In genomic region chr6:150005761-150006651, GRCh38 we compare ENCODE assay signal across 9 cellular contexts. TPM values are rescaled to one million over a fixed set of nuclear protein-coding genes. Genes with fewer than 3 reads are reported as not detected.
DNase-seq lines count a peak whose midpoint lies in the region; ATAC-seq, FAIRE-seq and TF ChIP-seq lines count a peak whose summit lies in the region.
"Had no signal": no experiment of that assay in that cellular context is flagged by ENCODE, and none has a peak within 500 bp of the region (broad histone marks: within the 10 kb centered on the region; RNA-seq: fewer than 3 reads in every experiment).

No MANE protein-coding gene starts in this region.

- FAIRE-seq in astrocyte (lab: Jason Lieb, UNC) (no peak), frontal cortex (lab: Jason Lieb, UNC) (no peak)

- H3K27ac ChIP-seq in astrocyte (ENCODE audit: low read depth, low read length) (no peak overlapping the region), right lobe of liver (no peak overlapping the region), thoracic aorta (no peak overlapping the region)

- peak overlapping the region; percentile 83 for H2AFZ ChIP-seq in astrocyte (ENCODE audit: low read depth, low read length)

- ATAC-seq in right lobe of liver (no peak), thoracic aorta (ENCODE audit: insufficient number of reproducible peaks, low FRiP score, low read depth) (no peak), GM21423 (IDR thresholded peaks at IDR 0.05; ENCODE audit: unreplicated experiment) (no peak)

- peak; percentile 37 for DNase-seq in activated T-cell treated with anti-CD3 and anti-CD28 coated beads, Interleukin-2, amount 50 U/mL, for 24 hours
- DNase-seq in activated T-cell treated with anti-CD3 and anti-CD28 coated beads, Interleukin-2, amount 50 U/mL, for 1 hour = no peak
- DNase-seq in astrocyte (ENCODE audit: low read depth) = no peak
- DNase-seq in right lobe of liver = no peak
- DNase-seq in thoracic aorta (ENCODE audit: low spot score) = no peak
- no peak for DNase-seq in activated CD4-positive, CD25-positive, alpha-beta regulatory T cell (lab: John Stamatoyannopoulos, UW)
- DNase-seq in frontal cortex (ENCODE audit: low spot score in 2 of 2) = no peak

- H3K9me3 ChIP-seq in astrocyte (ENCODE audit: insufficient read depth, low read depth, low read length) (peaks cover 3% of the 10 kb centered on the region), right lobe of liver (no peaks in the 10 kb centered on the region), thoracic aorta (no peaks in the 10 kb centered on the region)

- WGBS in right lobe of liver (ENCODE audit: insufficient coverage, low coverage, low lambda C conversion rate, missing lambda C conversion rate) = 88% methylated on average over 5 of the region's 14 CpGs

- peak overlapping the region; percentile 89 for H3K4me2 ChIP-seq in astrocyte (ENCODE audit: low read length)

- H3K9ac ChIP-seq in astrocyte (ENCODE audit: low read length) = peak overlapping the region; percentile 58

- TF ChIP-seq POLR2A in right lobe of liver (IDR thresholded peaks at IDR 0.05) = no peak

- peaks cover 22% of the 10 kb centered on the region for H3K27me3 ChIP-seq in astrocyte (ENCODE audit: insufficient read depth, low read length)
- no peaks in the 10 kb centered on the region for H3K27me3 ChIP-seq in right lobe of liver
- peaks cover 9% of the 10 kb centered on the region for H3K27me3 ChIP-seq in thoracic aorta (replicated peaks; ENCODE audit: insufficient read depth)

- intact Hi-C loops in right lobe of liver (cut with DNase I) = no loop called here

- H3K36me3 ChIP-seq in astrocyte (ENCODE audit: insufficient read depth, low read length) = no peaks in the 10 kb centered on the region
- no peaks in the 10 kb centered on the region for H3K36me3 ChIP-seq in right lobe of liver
- no peaks in the 10 kb centered on the region for H3K36me3 ChIP-seq in thoracic aorta

- H3K4me3 ChIP-seq in astrocyte (ENCODE audit: insufficient read depth, low read depth, low read length) (peak overlapping the region; percentile 62), right lobe of liver (peak overlapping the region; percentile 64 to 74 (median 69)), thoracic aorta (peak overlapping the region; percentile 77)

- H3K27ac Mint-ChIP-seq in activated T-cell treated with anti-CD3 and anti-CD28 coated beads, Interleukin-2, amount 50 U/mL, for 24 hours = peak overlapping the region; percentile 29
- no peak overlapping the region for H3K27ac Mint-ChIP-seq in astrocyte (ENCODE audit: unreplicated experiment)

- peaks cover 51% of the 10 kb centered on the region for H3K27me3 Mint-ChIP-seq in activated T-cell treated with anti-CD3 and anti-CD28 coated beads, Interleukin-2, amount 50 U/mL, for 24 hours
- H3K27me3 Mint-ChIP-seq in astrocyte (ENCODE audit: low read depth, unreplicated experiment) = peaks cover 55% of the 10 kb centered on the region

- H3K4me1 ChIP-seq in astrocyte (ENCODE audit: insufficient read depth, low read length) (peaks cover 10% of the 10 kb centered on the region), right lobe of liver (peaks cover 0 to 3% (median 1%) of the 10 kb centered on the region in 4 donors), thoracic aorta (ENCODE audit: control insufficient read depth in 1 of 2, low read depth in 2 of 2) (peaks cover 5 to 19% of the 10 kb centered on the region in 2 donors)

- no peaks in the 10 kb centered on the region for H3K9me3 Mint-ChIP-seq in activated T-cell treated with anti-CD3 and anti-CD28 coated beads, Interleukin-2, amount 50 U/mL, for 24 hours
- peaks cover 6% of the 10 kb centered on the region for H3K9me3 Mint-ChIP-seq in astrocyte (ENCODE audit: unreplicated experiment)

- no peaks in the 10 kb centered on the region for H3K79me2 ChIP-seq in astrocyte (ENCODE audit: insufficient read depth, low read length)

- H3K36me3 Mint-ChIP-seq in activated T-cell treated with anti-CD3 and anti-CD28 coated beads, Interleukin-2, amount 50 U/mL, for 24 hours (ENCODE audit: low read depth) = no peaks in the 10 kb centered on the region
- H3K36me3 Mint-ChIP-seq in astrocyte (ENCODE audit: low read depth, unreplicated experiment) = no peaks in the 10 kb centered on the region

- peak overlapping the region; percentile 77 for H3K4me3 Mint-ChIP-seq in activated T-cell treated with anti-CD3 and anti-CD28 coated beads, Interleukin-2, amount 50 U/mL, for 24 hours
- H3K4me3 Mint-ChIP-seq in astrocyte (ENCODE audit: unreplicated experiment) = peak overlapping the region; percentile 84

- TF ChIP-seq CTCF in astrocyte (IDR thresholded peaks at IDR 0.05; ENCODE audit: insufficient read depth, low read depth, low read length) (no peak), right lobe of liver (IDR thresholded peaks at IDR 0.05) (no peak), thoracic aorta (IDR thresholded peaks at IDR 0.05) (no peak)

- peaks cover 60% of the 10 kb centered on the region for H3K4me1 Mint-ChIP-seq in activated T-cell treated with anti-CD3 and anti-CD28 coated beads, Interleukin-2, amount 50 U/mL, for 24 hours (ENCODE audit: low read depth)
- peaks cover 6% of the 10 kb centered on the region for H3K4me1 Mint-ChIP-seq in astrocyte (ENCODE audit: low read depth, unreplicated experiment)

- no peaks in the 10 kb centered on the region for H4K20me1 ChIP-seq in astrocyte (ENCODE audit: insufficient read depth, low read length)

RNA-seq across cellular contexts. Expression of gene RAET1L, which starts 19.3 kb away (rescaled TPM):
- not detected in 2 replicates for total RNA-seq in astrocyte
- total RNA-seq in right lobe of liver = not detected
- total RNA-seq in thoracic aorta = not detected
- not detected for total RNA-seq in frontal cortex
- total RNA-seq: glomerular endothelial cell had no signal

RNA-seq across cellular contexts. Expression of gene ULBP1, which starts 42.3 kb away (rescaled TPM):
- total RNA-seq in astrocyte (7.4 and 8.8 TPM in 2 replicates), right lobe of liver (under 1 TPM in 5 of 6 experiments, not detected in 1; 0.07 to 0.43 (median 0.12) TPM), thoracic aorta (under 1 TPM in 1 of 2 donors, not detected in 1; 0.14 TPM), frontal cortex (1.6 TPM)
